ENCODE assay signal across 22 cellular contexts in the genomic region with DNA sequence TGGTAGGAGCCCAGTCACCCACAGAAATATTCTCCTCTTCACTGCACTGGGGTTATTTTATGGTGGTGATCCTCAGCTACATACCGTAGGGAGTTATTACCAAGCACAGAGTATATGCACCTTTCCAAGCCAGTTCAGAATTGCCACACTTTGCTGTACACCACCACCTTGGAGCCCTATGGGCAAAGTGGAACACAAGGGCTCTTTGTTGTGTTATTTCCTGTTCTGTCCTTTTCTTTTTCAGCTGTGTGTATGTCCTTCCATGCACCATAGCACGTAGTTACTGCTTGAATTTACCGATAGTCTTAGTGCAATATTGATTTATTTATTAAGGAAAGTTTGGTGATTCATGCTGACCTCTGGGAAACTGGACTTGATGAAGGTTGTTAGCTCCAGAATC. TPM values are rescaled to one million over a fixed set of nuclear protein-coding genes. Genes with fewer than 3 reads are reported as not detected.
DNase-seq lines count a peak whose midpoint lies in the region; ATAC-seq, FAIRE-seq and TF ChIP-seq lines count a peak whose summit lies in the region.
"Had no signal": no experiment of that assay in that cellular context is flagged by ENCODE, and none has a peak within 500 bp of the region (broad histone marks: within the 10 kb centered on the region; RNA-seq: fewer than 3 reads in every experiment).

No MANE protein-coding gene starts in this region.

- peaks cover 5% of the 10 kb centered on the region for H3K4me1 ChIP-seq in astrocyte (ENCODE audit: insufficient read depth, low read length)
- peaks cover 73% of the 10 kb centered on the region for H3K4me1 ChIP-seq in HepG2 (ENCODE audit: insufficient read depth, low read length)
- H3K4me1 ChIP-seq: HAP-1 had no signal

- H3K4me3 ChIP-seq in astrocyte (ENCODE audit: insufficient read depth, low read depth, low read length): no peak overlapping the region
- H3K4me3 ChIP-seq in HepG2 (replicated peaks in 1 of 3; ENCODE audit: insufficient read depth in 1 of 3, low read depth in 2 of 3, low read length in 3 of 3): peak overlapping the region in 2 of 3 experiments; percentile 43 to 50; a peak in 4 of 6 replicates
- H3K4me3 ChIP-seq: GM12878, GM23248, HAP-1, K562 had no signal

- no peaks in the 10 kb centered on the region for H3K9me3 Mint-ChIP-seq in Calu3 (ENCODE audit: low read depth, unreplicated experiment)
- H3K9me3 Mint-ChIP-seq in astrocyte (ENCODE audit: unreplicated experiment): no peaks in the 10 kb centered on the region
- no peaks in the 10 kb centered on the region for H3K9me3 Mint-ChIP-seq in stimulated activated naive CD8-positive, alpha-beta T cell treated with anti-CD3 and anti-CD28 coated beads, Interleukin-15, amount 100 ng/mL, for 72 hours
- no peaks in the 10 kb centered on the region for H3K9me3 Mint-ChIP-seq in activated CD4-positive, alpha-beta T cell treated with anti-CD3 and anti-CD28 coated beads, Interleukin-2, amount 10 ng/mL, durations not matched to agents 24 days and 14 days
- H3K9me3 Mint-ChIP-seq: CD4-positive, alpha-beta memory T cell had no signal

- FAIRE-seq in astrocyte (lab: Jason Lieb, UNC) (peak; percentile 76), HepG2 (lab: Jason Lieb, UNC) (peak; percentile 72)
- FAIRE-seq: A204.1, GM12878, K562 had no signal

- ATAC-seq in HepG2 (peak; percentile 92), HG03175 (IDR thresholded peaks at IDR 0.05; ENCODE audit: unreplicated experiment) (no peak), GM21576 (IDR thresholded peaks at IDR 0.05; ENCODE audit: unreplicated experiment) (no peak)
- no peak for ATAC-seq in stimulated activated naive CD8-positive, alpha-beta T cell treated with anti-CD3 and anti-CD28 coated beads, Interleukin-15, amount 100 ng/mL, for 72 hours
- ATAC-seq: GM12878, K562 had no signal

- no peak for TF ChIP-seq CTCF in Calu3 (IDR thresholded peaks at IDR 0.05; ENCODE audit: unreplicated experiment)
- no peak for TF ChIP-seq CTCF in astrocyte (IDR thresholded peaks at IDR 0.05; ENCODE audit: insufficient read depth, low read depth, low read length)
- TF ChIP-seq CTCF in HepG2 (CRISPR knock-in tag; IDR thresholded peaks at IDR 0.05): no peak

- H2AFZ ChIP-seq in astrocyte (ENCODE audit: low read depth, low read length): no peak overlapping the region
- H2AFZ ChIP-seq in HepG2 (ENCODE audit: low read length): no peak overlapping the region
- H2AFZ ChIP-seq: GM23248 had no signal

- POLR2A ChIA-PET in HepG2 (lab: Yijun Ruan, JAX): interaction anchor here (1.0 to 1.1 kb wide), 2 partner anchors 8 to 19 kb away, joined by 3 read pairs; partner anchors contain the start of gene RNF128

- DNase-seq in Calu3 (peak; percentile 36), astrocyte (ENCODE audit: low read depth) (no peak), HepG2 (ENCODE audit: low spot score) (peak; percentile 57)
- no peak for DNase-seq in stimulated activated naive CD8-positive, alpha-beta T cell treated with anti-CD3 and anti-CD28 coated beads, Interleukin-15, amount 100 ng/mL, for 72 hours
- no peak for DNase-seq in activated CD4-positive, alpha-beta T cell treated with anti-CD3 and anti-CD28 coated beads, Interleukin-2, amount 10 ng/mL, durations not matched to agents 24 days and 14 days
- DNase-seq: AML-193; CD4-positive, alpha-beta memory T cell; DMS 273 treated with DMSO at 0.1 percent for 48 hours; DMS53; DND-41; EL; GM23248; IMR-90 had no signal

- H3K79me2 ChIP-seq in astrocyte (ENCODE audit: insufficient read depth, low read length): peaks cover 16% of the 10 kb centered on the region
- H3K79me2 ChIP-seq in HepG2 (ENCODE audit: insufficient read depth, low read length): peaks cover 97% of the 10 kb centered on the region

- no peaks in the 10 kb centered on the region for H4K20me1 ChIP-seq in astrocyte (ENCODE audit: insufficient read depth, low read length)
- H4K20me1 ChIP-seq in HepG2 (ENCODE audit: insufficient read depth, low read length): no peaks in the 10 kb centered on the region; the same call in 1 of the 2 replicates

- H3K27ac ChIP-seq in astrocyte (ENCODE audit: low read depth, low read length) (no peak overlapping the region), HepG2 (ENCODE audit: extremely low read length, insufficient read depth, low read length) (peak overlapping the region; percentile 54)
- H3K27ac ChIP-seq: GM23248 had no signal

- no peak overlapping the region for H3K9ac ChIP-seq in astrocyte (ENCODE audit: low read length)
- no peak overlapping the region for H3K9ac ChIP-seq in HepG2 (ENCODE audit: insufficient read depth, low read depth, low read length)
- H3K9ac ChIP-seq: GM23248 had no signal

- TF ChIP-seq EP300 in HepG2 (IDR thresholded peaks at IDR 0.05; ENCODE audit: low read depth in 2 of 2, low read length in 2 of 2): no peak
- TF ChIP-seq EP300 in HepG2 (CRISPR knock-in tag; IDR thresholded peaks at IDR 0.05; ENCODE audit: borderline replicate concordance): no peak

- H3K4me3 Mint-ChIP-seq in Calu3 (ENCODE audit: low read depth, unreplicated experiment) (peak overlapping the region; percentile 55), astrocyte (ENCODE audit: unreplicated experiment) (no peak overlapping the region)
- no peak overlapping the region for H3K4me3 Mint-ChIP-seq in stimulated activated naive CD8-positive, alpha-beta T cell treated with anti-CD3 and anti-CD28 coated beads, Interleukin-15, amount 100 ng/mL, for 72 hours
- no peak overlapping the region for H3K4me3 Mint-ChIP-seq in activated CD4-positive, alpha-beta T cell treated with anti-CD3 and anti-CD28 coated beads, Interleukin-2, amount 10 ng/mL, durations not matched to agents 24 days and 14 days
- H3K4me3 Mint-ChIP-seq: CD14-positive monocyte; CD4-positive, alpha-beta memory T cell had no signal

- CTCF ChIA-PET in Calu3 (lab: Charles Lee): interaction anchor here (0.9 to 1.4 kb wide), 3 partner anchors 8 to 46 kb away, joined by 3 to 9 read pairs (median 5); partner anchors contain the start of gene RNF128
- CTCF ChIA-PET in HepG2 (lab: Yijun Ruan, JAX; ENCODE audit: low intra/inter-chr PET ratio, low total read pairs): no interaction called here

- intact Hi-C loops in Calu3 (cut with micrococcal nuclease; ENCODE audit: unreplicated experiment) (loop anchor here (2.0 to 5.0 kb wide), 3 partner anchors 42 to 123 kb away; partner anchors contain the start of gene RADX), HepG2 (cut with micrococcal nuclease; ENCODE audit: unreplicated experiment) (loop anchor here (10.0 kb wide), 2 partner anchors 50 to 120 kb away; partner anchors contain the start of gene RADX)
- intact Hi-C loops in activated CD4-positive, alpha-beta T cell treated with anti-CD3 and anti-CD28 coated beads, Interleukin-2, amount 10 ng/mL, durations not matched to agents 24 days and 14 days (cut with micrococcal nuclease): no loop called here

- H3K27ac Mint-ChIP-seq in Calu3 (ENCODE audit: unreplicated experiment): peak overlapping the region; percentile 60
- no peak overlapping the region for H3K27ac Mint-ChIP-seq in astrocyte (ENCODE audit: unreplicated experiment)
- no peak overlapping the region for H3K27ac Mint-ChIP-seq in stimulated activated naive CD8-positive, alpha-beta T cell treated with anti-CD3 and anti-CD28 coated beads, Interleukin-15, amount 100 ng/mL, for 72 hours
- no peak overlapping the region for H3K27ac Mint-ChIP-seq in activated CD4-positive, alpha-beta T cell treated with anti-CD3 and anti-CD28 coated beads, Interleukin-2, amount 10 ng/mL, durations not matched to agents 24 days and 14 days
- H3K27ac Mint-ChIP-seq: CD14-positive monocyte; CD4-positive, alpha-beta memory T cell had no signal

- in situ Hi-C loops in HepG2 (cut with HindIII; ENCODE audit: extremely low pct_ligation_motif_present, low pct_unique_long_range_greater_than_20kb): no loop called here

- no TSS peak for BruUV-seq in Calu3 (replicated peaks; lab: Mats Ljungman, UMichigan)
- no TSS peak for BruUV-seq in HepG2 (replicated peaks; lab: Mats Ljungman, UMichigan)

- no peak for TF ChIP-seq POLR2A in HepG2 (IDR thresholded peaks at IDR 0.05; ENCODE audit: insufficient read depth in 1 of 2, low read depth in 2 of 2, low read length in 2 of 2)

- WGBS in HepG2 (ENCODE audit: low lambda C conversion rate): 0% methylated on average over 2 of the region's 3 CpGs

- peaks cover 28% of the 10 kb centered on the region for H3K4me1 Mint-ChIP-seq in Calu3 (ENCODE audit: low read depth, unreplicated experiment)
- H3K4me1 Mint-ChIP-seq in astrocyte (ENCODE audit: low read depth, unreplicated experiment): peaks cover 10% of the 10 kb centered on the region
- H3K4me1 Mint-ChIP-seq in stimulated activated naive CD8-positive, alpha-beta T cell treated with anti-CD3 and anti-CD28 coated beads, Interleukin-15, amount 100 ng/mL, for 72 hours: no peaks in the 10 kb centered on the region
- no peaks in the 10 kb centered on the region for H3K4me1 Mint-ChIP-seq in activated CD4-positive, alpha-beta T cell treated with anti-CD3 and anti-CD28 coated beads, Interleukin-2, amount 10 ng/mL, durations not matched to agents 24 days and 14 days
- H3K4me1 Mint-ChIP-seq: CD14-positive monocyte; CD4-positive, alpha-beta memory T cell had no signal

- H3K27me3 ChIP-seq in astrocyte (ENCODE audit: insufficient read depth, low read length) (no peaks in the 10 kb centered on the region), HepG2 (ENCODE audit: control insufficient read depth in 1 of 2, insufficient read depth in 2 of 2, low read length in 2 of 2) (no peaks in the 10 kb centered on the region)

- H3K9me3 ChIP-seq in astrocyte (ENCODE audit: insufficient read depth, low read depth, low read length) (no peaks in the 10 kb centered on the region), HepG2 (ENCODE audit: low read length) (no peaks in the 10 kb centered on the region)
- H3K9me3 ChIP-seq: HAP-1 had no signal

- H3K36me3 ChIP-seq in astrocyte (ENCODE audit: insufficient read depth, low read length) (no peaks in the 10 kb centered on the region), HepG2 (replicated peaks in 1 of 2; ENCODE audit: control insufficient read depth in 1 of 2, insufficient read depth in 2 of 2, low read length in 2 of 2) (no peaks in the 10 kb centered on the region; a peak in 1 of 5 replicates)
- H3K36me3 ChIP-seq: HAP-1 had no signal

- no peak for TF ChIP-seq RAD21 in HepG2 (CRISPR knock-in tag; IDR thresholded peaks at IDR 0.05)

- H3K4me2 ChIP-seq in astrocyte (ENCODE audit: low read length): no peak overlapping the region
- H3K4me2 ChIP-seq in HepG2 (ENCODE audit: low read depth, low read length): peak overlapping the region; percentile 68

- H3K36me3 Mint-ChIP-seq in Calu3 (ENCODE audit: insufficient read depth, unreplicated experiment) (peaks cover 5% of the 10 kb centered on the region), astrocyte (ENCODE audit: low read depth, unreplicated experiment) (no peaks in the 10 kb centered on the region)
- no peaks in the 10 kb centered on the region for H3K36me3 Mint-ChIP-seq in activated CD4-positive, alpha-beta T cell treated with anti-CD3 and anti-CD28 coated beads, Interleukin-2, amount 10 ng/mL, durations not matched to agents 24 days and 14 days (ENCODE audit: low read depth)
- H3K36me3 Mint-ChIP-seq: CD14-positive monocyte; CD4-positive, alpha-beta memory T cell had no signal

- H3K27me3 Mint-ChIP-seq in Calu3 (ENCODE audit: unreplicated experiment) (no peaks in the 10 kb centered on the region), astrocyte (ENCODE audit: low read depth, unreplicated experiment) (no peaks in the 10 kb centered on the region)
- no peaks in the 10 kb centered on the region for H3K27me3 Mint-ChIP-seq in stimulated activated naive CD8-positive, alpha-beta T cell treated with anti-CD3 and anti-CD28 coated beads, Interleukin-15, amount 100 ng/mL, for 72 hours
- peaks cover 8% of the 10 kb centered on the region for H3K27me3 Mint-ChIP-seq in activated CD4-positive, alpha-beta T cell treated with anti-CD3 and anti-CD28 coated beads, Interleukin-2, amount 10 ng/mL, durations not matched to agents 24 days and 14 days

RNA-seq across cellular contexts. Expression of gene RNF128, which starts 8.3 kb away (rescaled TPM):
- total RNA-seq in Calu3 (2022): 40.1 and 54.5 TPM in 2 replicates
- 14.9 and 17.5 TPM in 2 replicates for total RNA-seq in astrocyte
- 9.7 and 18.5 TPM in 2 replicates for total RNA-seq in HepG2 (2016; rRNA removed; fragmentation: Illumina TruSeq; extraction: Trizol)
- total RNA-seq in HepG2 (2016; cell fraction: cytosol; rRNA removed; fragmentation: Illumina TruSeq; extraction: Trizol; ENCODE audit: low read depth): 1.6 and 1.8 TPM in 2 replicates
- 10.1 and 19.1 TPM in 2 replicates for total RNA-seq in HepG2 (2016; cell fraction: insoluble cytoplasmic fraction; rRNA removed; fragmentation: Illumina TruSeq; extraction: Trizol)
- total RNA-seq in HepG2 (2016; cell fraction: membrane; rRNA removed; fragmentation: Illumina TruSeq; extraction: Trizol): 3.8 and 4.0 TPM in 2 replicates
- 23.5 and 24.5 TPM in 2 replicates for total RNA-seq in HepG2 (2016; cell fraction: nucleus; rRNA removed; fragmentation: Illumina TruSeq; extraction: Trizol)
- 42.8 and 43.5 TPM in 2 replicates for polyA plus RNA-seq in HepG2 (2011; rRNA removed)
- polyA plus RNA-seq in HepG2 (2011; cell fraction: cytosol; rRNA removed): 32.3 and 42.2 TPM in 2 replicates
- polyA plus RNA-seq in HepG2 (2011; cell fraction: nucleus; rRNA removed): 22.0 and 25.0 TPM in 2 replicates
- 52.9 and 69.8 TPM in 2 replicates for polyA plus RNA-seq in HepG2 (2012)
- 0.83 and 0.86 TPM in 2 replicates for polyA plus RNA-seq in HepG2 (2016; cell fraction: cytosol; fragmentation: Illumina TruSeq; extraction: Trizol; ENCODE audit: low read depth)
- 11.3 and 11.6 TPM in 2 replicates for polyA plus RNA-seq in HepG2 (2016; cell fraction: insoluble cytoplasmic fraction; fragmentation: Illumina TruSeq; extraction: Trizol; ENCODE audit: low read depth)
- polyA plus RNA-seq in HepG2 (2016; cell fraction: membrane; fragmentation: Illumina TruSeq; extraction: Trizol; ENCODE audit: low read depth): 2.1 and 2.3 TPM in 2 replicates
- 34.1 and 36.2 TPM in 2 replicates for polyA plus RNA-seq in HepG2 (2016; cell fraction: nucleus; fragmentation: Illumina TruSeq; extraction: Trizol; ENCODE audit: insufficient read depth, low read depth)
- polyA minus RNA-seq in HepG2 (2011; rRNA and poly(A)+ RNA removed; ENCODE audit: low replicate concordance): 73.8 TPM in 1 of 2 replicates, not detected in the other
- polyA minus RNA-seq in HepG2 (2011; cell fraction: cytosol; rRNA and poly(A)+ RNA removed): 74.3 and 77.9 TPM in 2 replicates
- 60.5 and 65.3 TPM in 2 replicates for polyA minus RNA-seq in HepG2 (2011; cell fraction: nucleus; rRNA and poly(A)+ RNA removed)
- total RNA-seq in activated CD4-positive, alpha-beta T cell treated with anti-CD3 and anti-CD28 coated beads, Interleukin-2, amount 10 ng/mL, durations not matched to agents 24 days and 14 days: not detected in 2 replicates
- total RNA-seq: G401, H4 had no signal
- polyA plus RNA-seq: CD14-positive monocyte, GM12878, K562 had no signal

Comparison
In these comparisons a context has a peak if more than half of its experiments do, and no peak if none do; other contexts are left out.
1. DNase-seq: peak in Calu3 (single experiment) and HepG2 (single experiment); none in astrocyte (single experiment), stimulated activated naive CD8-positive, alpha-beta T cell treated with anti-CD3 and anti-CD28 coated beads, Interleukin-15, amount 100 ng/mL, for 72 hours (0 of 2) and activated CD4-positive, alpha-beta T cell treated with anti-CD3 and anti-CD28 coated beads, Interleukin-2, amount 10 ng/mL, durations not matched to agents 24 days and 14 days (single experiment).